In the genomic region with DNA sequence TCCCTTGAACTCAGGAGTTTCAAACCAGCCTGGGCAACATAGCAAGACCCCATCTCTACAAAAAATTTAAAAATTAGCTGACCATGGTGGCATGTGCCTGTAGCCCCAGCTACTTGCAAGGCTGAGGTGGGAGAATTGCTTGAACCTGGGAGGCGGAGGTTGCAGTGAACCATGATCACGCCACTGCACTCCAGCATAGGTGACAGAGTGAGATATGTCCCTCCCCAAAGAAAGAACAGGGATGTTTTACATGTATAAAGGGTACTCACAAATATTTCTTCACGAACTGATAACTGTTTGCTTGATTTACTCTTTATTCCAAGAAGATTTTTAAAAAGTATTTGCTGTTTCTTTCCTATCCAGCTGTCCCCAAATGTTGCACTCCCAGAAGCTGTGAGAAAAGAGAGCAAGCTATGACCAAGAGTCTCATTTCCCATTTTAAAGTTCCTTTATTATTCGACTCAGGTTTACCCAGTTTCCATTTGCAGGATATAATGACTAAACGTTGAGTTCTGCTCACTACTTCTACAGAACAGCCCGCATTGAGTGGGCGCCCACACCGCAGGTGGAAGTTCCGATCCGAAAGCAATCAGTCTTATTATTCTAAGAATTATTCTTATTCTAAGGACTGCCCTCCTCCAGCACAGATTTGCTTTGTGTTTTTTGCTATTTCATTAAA, we compare ENCODE assay signal across 13 cellular contexts.
DNase-seq lines count a peak whose midpoint lies in the region; ATAC-seq lines count a peak whose summit lies in the region.
"Had no signal": no experiment of that assay in that cellular context is flagged by ENCODE, and none has a peak within 500 bp of the region (broad histone marks: within the 10 kb centered on the region; RNA-seq: fewer than 3 reads in every experiment).

No MANE protein-coding gene starts in this region.

- H3K27ac ChIP-seq in CD8-positive, alpha-beta memory T cell (ENCODE audit: low read depth, low read length) = no peak overlapping the region
- H3K27ac ChIP-seq: foreskin keratinocyte, psoas muscle had no signal

- POLR2A ChIA-PET in CD8-positive, alpha-beta memory T cell (lab: Charles Lee) = no interaction called here

- peaks cover 26% of the 10 kb centered on the region for H3K36me3 ChIP-seq in CD8-positive, alpha-beta memory T cell (ENCODE audit: insufficient read depth, low read length)

- DNase-seq in activated T-cell treated with anti-CD3 and anti-CD28 coated beads, Interleukin-2, amount 50 U/mL, for 72 hours = no peak
- no peak for DNase-seq in activated T-cell treated with anti-CD3 and anti-CD28 coated beads, Interleukin-2, amount 50 U/mL, for 4 hours
- DNase-seq in pons (ENCODE audit: low spot score) (peak; percentile 41), epidermal melanocyte (ENCODE audit: insufficient read length, low spot score) (no peak)
- no peak for DNase-seq in CD8-positive, alpha-beta memory T cell
- DNase-seq: ACHN, EL, foreskin keratinocyte, KG1, psoas muscle had no signal

- no peaks in the 10 kb centered on the region for H3K9me3 ChIP-seq in CD8-positive, alpha-beta memory T cell (ENCODE audit: low read length)
- H3K9me3 ChIP-seq: psoas muscle had no signal

- H3K36me3 Mint-ChIP-seq in activated T-cell treated with anti-CD3 and anti-CD28 coated beads, Interleukin-2, amount 50 U/mL, for 72 hours (ENCODE audit: insufficient read depth in 2 of 2) = peaks cover 3 to 29% of the 10 kb centered on the region in 2 donors
- H3K36me3 Mint-ChIP-seq in activated T-cell treated with anti-CD3 and anti-CD28 coated beads, Interleukin-2, amount 50 U/mL, for 4 hours (ENCODE audit: insufficient read depth) = peaks cover 50% of the 10 kb centered on the region
- peaks cover 11 to 81% (median 26%) of the 10 kb centered on the region in 3 donors for H3K36me3 Mint-ChIP-seq in CD8-positive, alpha-beta memory T cell

- no peaks in the 10 kb centered on the region for H3K9me3 Mint-ChIP-seq in activated T-cell treated with anti-CD3 and anti-CD28 coated beads, Interleukin-2, amount 50 U/mL, for 72 hours
- H3K9me3 Mint-ChIP-seq in activated T-cell treated with anti-CD3 and anti-CD28 coated beads, Interleukin-2, amount 50 U/mL, for 4 hours = no peaks in the 10 kb centered on the region
- H3K9me3 Mint-ChIP-seq in CD8-positive, alpha-beta memory T cell = no peaks in the 10 kb centered on the region

- H3K4me1 ChIP-seq in CD8-positive, alpha-beta memory T cell (ENCODE audit: insufficient read depth, low read length) = no peaks in the 10 kb centered on the region
- H3K4me1 ChIP-seq: foreskin keratinocyte, psoas muscle had no signal

- H3K27ac Mint-ChIP-seq in activated T-cell treated with anti-CD3 and anti-CD28 coated beads, Interleukin-2, amount 50 U/mL, for 72 hours = peak overlapping the region; percentile 41
- peak overlapping the region in 3 of 8 donors; percentile 22 to 61 (median 36) for H3K27ac Mint-ChIP-seq in CD8-positive, alpha-beta memory T cell

- CTCF ChIA-PET in CD8-positive, alpha-beta memory T cell (lab: Charles Lee) = no interaction called here

- no peaks in the 10 kb centered on the region for H3K27me3 ChIP-seq in CD8-positive, alpha-beta memory T cell (ENCODE audit: insufficient read depth, low read length, poor library complexity, severe bottlenecking)
- H3K27me3 ChIP-seq: foreskin keratinocyte had no signal

- H3K4me3 ChIP-seq in CD8-positive, alpha-beta memory T cell (ENCODE audit: low read length) = no peak overlapping the region
- H3K4me3 ChIP-seq: psoas muscle had no signal

- H3K27me3 Mint-ChIP-seq in activated T-cell treated with anti-CD3 and anti-CD28 coated beads, Interleukin-2, amount 50 U/mL, for 72 hours (ENCODE audit: low read depth) = no peaks in the 10 kb centered on the region
- no peaks in the 10 kb centered on the region for H3K27me3 Mint-ChIP-seq in activated T-cell treated with anti-CD3 and anti-CD28 coated beads, Interleukin-2, amount 50 U/mL, for 4 hours (ENCODE audit: low read depth)
- no peaks in the 10 kb centered on the region for H3K27me3 Mint-ChIP-seq in CD8-positive, alpha-beta memory T cell

- H3K4me1 Mint-ChIP-seq in activated T-cell treated with anti-CD3 and anti-CD28 coated beads, Interleukin-2, amount 50 U/mL, for 72 hours (ENCODE audit: low read depth) = peaks cover 15% of the 10 kb centered on the region
- peaks cover 16% of the 10 kb centered on the region for H3K4me1 Mint-ChIP-seq in activated T-cell treated with anti-CD3 and anti-CD28 coated beads, Interleukin-2, amount 50 U/mL, for 4 hours (ENCODE audit: low read depth)
- peaks cover 17 to 18% (median 17%) of the 10 kb centered on the region in 3 donors for H3K4me1 Mint-ChIP-seq in CD8-positive, alpha-beta memory T cell

- H3K4me3 Mint-ChIP-seq in activated T-cell treated with anti-CD3 and anti-CD28 coated beads, Interleukin-2, amount 50 U/mL, for 72 hours = no peak overlapping the region
- H3K4me3 Mint-ChIP-seq in activated T-cell treated with anti-CD3 and anti-CD28 coated beads, Interleukin-2, amount 50 U/mL, for 4 hours = no peak overlapping the region
- no peak overlapping the region for H3K4me3 Mint-ChIP-seq in CD8-positive, alpha-beta memory T cell

- no peak for ATAC-seq in activated T-cell treated with anti-CD3 and anti-CD28 coated beads, Interleukin-2, amount 50 U/mL, for 72 hours (replicated peaks in 1 of 2)
- no peak for ATAC-seq in activated T-cell treated with anti-CD3 and anti-CD28 coated beads, Interleukin-2, amount 50 U/mL, for 4 hours
- ATAC-seq in GM21529 (IDR thresholded peaks at IDR 0.05; ENCODE audit: unreplicated experiment) (peak; percentile 87), HG03432 (IDR thresholded peaks at IDR 0.05; ENCODE audit: unreplicated experiment) (peak; percentile 71), HG02588 (IDR thresholded peaks at IDR 0.05; ENCODE audit: unreplicated experiment) (no peak)
- ATAC-seq: foreskin keratinocyte, psoas muscle had no signal

Comparison
In these comparisons a context has a peak if more than half of its experiments do, and no peak if none do; other contexts are left out.
1. ATAC-seq: peak in GM21529 (single experiment) and HG03432 (single experiment); none in activated T-cell treated with anti-CD3 and anti-CD28 coated beads, Interleukin-2, amount 50 U/mL, for 72 hours (0 of 2), activated T-cell treated with anti-CD3 and anti-CD28 coated beads, Interleukin-2, amount 50 U/mL, for 4 hours (0 of 2) and HG02588 (single experiment).